In genomic region chr7:103989200-103989784, GRCh38 we compare ENCODE assay signal across 8 cellular contexts. TPM values are rescaled to one million over a fixed set of nuclear protein-coding genes. Genes with fewer than 3 reads are reported as not detected.
DNase-seq lines count a peak whose midpoint lies in the region; ATAC-seq and TF ChIP-seq lines count a peak whose summit lies in the region.

TSS of gene RELN (minus strand) at chr7:103989658. CDS start at chr7:103989356, 302 bp downstream.

- H3K9me3 ChIP-seq in iPS-15b (ENCODE audit: control insufficient read depth, insufficient read depth, low read length) (no peaks in the 10 kb centered on the region), smooth muscle cell (replicated peaks; ENCODE audit: low read depth) (no peaks in the 10 kb centered on the region)

- H3K9me3 Mint-ChIP-seq in IgD-negative memory B cell = peaks cover 0 to 3% (median 0%) of the 10 kb centered on the region in 3 donors
- no peaks in the 10 kb centered on the region for H3K9me3 Mint-ChIP-seq in activated naive CD8-positive, alpha-beta T cell (ENCODE audit: low read depth)

- H3K4me2 ChIP-seq in smooth muscle cell = peak within 1 kb of the TSS; percentile 87

- peak within 1 kb of the TSS in 1 of 3 donors; percentile 3 for H3K27ac Mint-ChIP-seq in IgD-negative memory B cell
- no peak within 1 kb of the TSS for H3K27ac Mint-ChIP-seq in activated naive CD8-positive, alpha-beta T cell

- H3K4me3 ChIP-seq in iPS-15b (ENCODE audit: low read depth, low read length) = peak within 1 kb of the TSS; percentile 55
- H3K4me3 ChIP-seq in smooth muscle cell = peak within 1 kb of the TSS; percentile 50

- H4K20me1 ChIP-seq in smooth muscle cell (ENCODE audit: low read depth) = no peaks in the 10 kb centered on the region

- H3K27ac ChIP-seq in smooth muscle cell (ENCODE audit: low read depth) = no peak within 1 kb of the TSS
- H3K27ac ChIP-seq in RWPE1 = no peak within 1 kb of the TSS

- DNase-seq in DMS153 (lab: John Stamatoyannopoulos, UW) (peak; percentile 24), smooth muscle cell (lab: John Stamatoyannopoulos, UW; ENCODE audit: unreplicated experiment) (no peak), cortex of kidney (lab: John Stamatoyannopoulos, UW) (no peak), RWPE1 (ENCODE audit: low spot score) (no peak)

- WGBS in smooth muscle cell (ENCODE audit: low lambda C conversion rate) = 2% methylated on average over 53 of the region's 89 CpGs

- peaks cover 4 to 10% (median 6%) of the 10 kb centered on the region in 3 donors for H3K4me1 Mint-ChIP-seq in IgD-negative memory B cell
- H3K4me1 Mint-ChIP-seq in activated naive CD8-positive, alpha-beta T cell (ENCODE audit: low read depth) = peaks cover 8% of the 10 kb centered on the region

- no peaks in the 10 kb centered on the region for H3K36me3 ChIP-seq in iPS-15b (ENCODE audit: control insufficient read depth, insufficient read depth, low read length)
- no peaks in the 10 kb centered on the region for H3K36me3 ChIP-seq in smooth muscle cell (ENCODE audit: low read depth)

- H3K9ac ChIP-seq in iPS-15b (ENCODE audit: low read depth, low read length) (no peak within 1 kb of the TSS), smooth muscle cell (ENCODE audit: low read depth) (no peak within 1 kb of the TSS)

- no peaks in the 10 kb centered on the region for H3K36me3 Mint-ChIP-seq in IgD-negative memory B cell
- H3K36me3 Mint-ChIP-seq in activated naive CD8-positive, alpha-beta T cell = no peaks in the 10 kb centered on the region

- H3K4me1 ChIP-seq in iPS-15b (ENCODE audit: control insufficient read depth, insufficient read depth, low read length) (no peaks in the 10 kb centered on the region), smooth muscle cell (ENCODE audit: low read depth) (no peaks in the 10 kb centered on the region)

- CTCF ChIA-PET in RWPE1 (lab: Yijun Ruan, JAX) = no interaction called here

- H3K79me2 ChIP-seq in smooth muscle cell (ENCODE audit: low read depth) = no peaks in the 10 kb centered on the region

- ATAC-seq in HG03175 (IDR thresholded peaks at IDR 0.05; ENCODE audit: unreplicated experiment) = no peak

- H3K4me3 Mint-ChIP-seq in IgD-negative memory B cell = peak within 1 kb of the TSS in 3 of 4 donors; percentile 36 to 91 (median 76)
- peak within 1 kb of the TSS; percentile 80 for H3K4me3 Mint-ChIP-seq in activated naive CD8-positive, alpha-beta T cell

- POLR2A ChIA-PET in RWPE1 (lab: Yijun Ruan, JAX; ENCODE audit: low non-redundant PET) = no interaction called here

- H3K27me3 ChIP-seq in iPS-15b (ENCODE audit: control insufficient read depth, insufficient read depth, low read length) (peaks cover 63% of the 10 kb centered on the region), smooth muscle cell (ENCODE audit: low read depth) (peaks cover 79% of the 10 kb centered on the region)

- TF ChIP-seq CTCF in smooth muscle cell (IDR thresholded peaks at IDR 0.05; ENCODE audit: borderline replicate concordance, insufficient read depth, poor library complexity, severe bottlenecking) (no peak), RWPE1 (conservative IDR thresholded peaks at IDR 0.05; ENCODE audit: low read depth) (no peak)

- peak within 1 kb of the TSS; percentile 77 for H2AFZ ChIP-seq in smooth muscle cell (ENCODE audit: low read depth)

- H3K27me3 Mint-ChIP-seq in IgD-negative memory B cell = peaks cover 23% of the 10 kb centered on the region
- H3K27me3 Mint-ChIP-seq in activated naive CD8-positive, alpha-beta T cell = peaks cover 39% of the 10 kb centered on the region

- no peaks in the 10 kb centered on the region for H3F3A ChIP-seq in smooth muscle cell (ENCODE audit: low read depth)

RNA-seq across cellular contexts. Expression of gene RELN, which starts in this region (rescaled TPM):
- polyA plus RNA-seq in IgD-negative memory B cell = not detected
- 0.04 and 0.90 TPM in 2 replicates for total RNA-seq in smooth muscle cell
- 0.51 TPM in 1 of 2 replicates, not detected in the other for polyA plus RNA-seq in smooth muscle cell
